13 cellular contexts compared by ENCODE assay signal in the genomic region with DNA sequence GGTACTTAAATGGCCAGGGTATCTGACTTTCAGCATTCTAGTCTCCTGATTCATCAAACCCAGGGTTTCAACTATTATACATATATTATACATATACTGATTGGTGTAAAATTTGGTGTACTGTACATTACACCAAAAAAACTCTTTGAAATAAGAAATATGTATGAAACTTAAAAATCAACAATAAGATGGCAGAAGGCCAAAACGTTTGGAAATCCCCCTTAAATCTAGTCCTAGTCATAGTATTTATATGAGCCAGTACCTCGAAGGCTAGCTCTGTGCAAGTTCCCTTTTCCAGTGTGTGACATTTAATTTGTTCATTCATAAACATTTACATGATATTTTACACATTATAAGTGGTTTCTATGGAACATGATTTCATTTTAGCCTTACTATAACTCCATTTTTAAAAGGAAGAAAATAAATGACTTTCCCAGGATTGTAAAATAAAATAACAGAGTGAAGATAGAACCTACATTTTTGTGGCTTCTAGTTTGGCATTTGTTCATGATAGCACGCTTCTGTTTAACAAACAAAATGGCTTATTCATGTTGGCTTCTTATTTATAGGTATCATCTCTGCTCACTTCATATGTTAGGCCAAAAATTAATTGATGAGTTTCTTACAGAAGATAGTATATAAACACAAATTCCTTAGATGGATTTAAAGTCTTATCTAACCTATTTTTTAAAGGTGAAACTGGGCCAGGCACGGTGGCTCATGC. TPM values are rescaled to one million over a fixed set of nuclear protein-coding genes. Genes with fewer than 3 reads are reported as not detected.
DNase-seq lines count a peak whose midpoint lies in the region; ATAC-seq and TF ChIP-seq lines count a peak whose summit lies in the region.
"Had no signal": no experiment of that assay in that cellular context is flagged by ENCODE, and none has a peak within 500 bp of the region (broad histone marks: within the 10 kb centered on the region; RNA-seq: fewer than 3 reads in every experiment).

No MANE protein-coding gene starts in this region.

- H2AFZ ChIP-seq in ACC112 (ENCODE audit: low read length, unreplicated experiment), result no peak overlapping the region

- H3K27ac Mint-ChIP-seq in glutamatergic neuron (ENCODE audit: unreplicated experiment), result no peak overlapping the region
- H3K27ac Mint-ChIP-seq: activated T-cell treated with anti-CD3 and anti-CD28 coated beads, Interleukin-2, amount 50 U/mL, for 24 hours; T-cell had no signal

- H3K9me3 Mint-ChIP-seq in glutamatergic neuron (ENCODE audit: unreplicated experiment), result no peaks in the 10 kb centered on the region
- H3K9me3 Mint-ChIP-seq: activated T-cell treated with anti-CD3 and anti-CD28 coated beads, Interleukin-2, amount 50 U/mL, for 24 hours; T-cell had no signal

- H3K36me3 Mint-ChIP-seq in glutamatergic neuron (ENCODE audit: unreplicated experiment), result no peaks in the 10 kb centered on the region
- H3K36me3 Mint-ChIP-seq: T-cell had no signal

- ATAC-seq in RWPE2 (ENCODE audit: low read depth) (peak; percentile 35; the same call in 1 of the 3 replicates), GM19023 (IDR thresholded peaks at IDR 0.05; ENCODE audit: unreplicated experiment) (no peak)
- ATAC-seq: T-cell had no signal

- H3K4me1 ChIP-seq in ACC112 (ENCODE audit: control insufficient read depth, insufficient read depth, low read length, unreplicated experiment) (peaks cover 27% of the 10 kb centered on the region), RWPE2 (ENCODE audit: insufficient read depth, poor library complexity, severe bottlenecking) (peaks cover 17% of the 10 kb centered on the region)

- H3K4me3 ChIP-seq in ACC112 (ENCODE audit: low read depth, low read length), result peak overlapping the region; percentile 22; the same call in 1 of the 2 replicates
- no peak overlapping the region for H3K4me3 ChIP-seq in RWPE2 (ENCODE audit: severe bottlenecking)
- H3K4me3 ChIP-seq in fibroblast of pulmonary artery (replicated peaks; ENCODE audit: low read depth, low read length), result no peak overlapping the region

- H3K4me3 Mint-ChIP-seq in glutamatergic neuron (ENCODE audit: unreplicated experiment), result no peak overlapping the region
- H3K4me3 Mint-ChIP-seq: activated T-cell treated with anti-CD3 and anti-CD28 coated beads, Interleukin-2, amount 50 U/mL, for 24 hours; T-cell had no signal

- no peaks in the 10 kb centered on the region for H3K4me1 Mint-ChIP-seq in glutamatergic neuron (ENCODE audit: low read depth, unreplicated experiment)

- H3K9me3 ChIP-seq in RWPE2 (ENCODE audit: severe bottlenecking), result no peaks in the 10 kb centered on the region

- no peaks in the 10 kb centered on the region for H3K27me3 Mint-ChIP-seq in glutamatergic neuron (ENCODE audit: unreplicated experiment)
- H3K27me3 Mint-ChIP-seq: activated T-cell treated with anti-CD3 and anti-CD28 coated beads, Interleukin-2, amount 50 U/mL, for 24 hours had no signal

- DNase-seq in GM20000 (ENCODE audit: low spot score) (peak; percentile 24), RWPE2 (ENCODE audit: low spot score) (no peak), fibroblast of pulmonary artery (ENCODE audit: low read depth) (peak; percentile 76), cerebellum (ENCODE audit: low spot score) (no peak), DMS114 treated with DMSO at 0.1 percent for 48 hours (lab: John Stamatoyannopoulos, UW; ENCODE audit: unreplicated experiment) (no peak), glutamatergic neuron (no peak)
- DNase-seq: activated T-cell treated with anti-CD3 and anti-CD28 coated beads, Interleukin-2, amount 50 U/mL, for 24 hours; DMS79 treated with DMSO at 0.1 percent for 48 hours; stimulated activated CD4-positive, alpha-beta T cell treated with anti-CD3 and anti-CD28 coated beads, Interleukin-2, amount 100 ng/mL, for 24 hours; T-cell had no signal

- H3K27ac ChIP-seq in ACC112 (ENCODE audit: low read depth, low read length) (peak overlapping the region; percentile 91), RWPE2 (ENCODE audit: poor library complexity, severe bottlenecking) (no peak overlapping the region)
- H3K27ac ChIP-seq: C4-2B had no signal

- no peaks in the 10 kb centered on the region for H3K79me2 ChIP-seq in ACC112 (ENCODE audit: control insufficient read depth, insufficient read depth, low read length, unreplicated experiment)

- H3K36me3 ChIP-seq in ACC112 (ENCODE audit: insufficient read depth, low read length) (no peaks in the 10 kb centered on the region), RWPE2 (ENCODE audit: low read depth) (no peaks in the 10 kb centered on the region)

- no peaks in the 10 kb centered on the region for H3K27me3 ChIP-seq in ACC112 (ENCODE audit: insufficient read depth, low read length)
- no peaks in the 10 kb centered on the region for H3K27me3 ChIP-seq in RWPE2 (ENCODE audit: insufficient read depth, poor library complexity, severe bottlenecking)

- TF ChIP-seq CTCF in GM20000 (IDR thresholded peaks at IDR 0.05; ENCODE audit: extremely low read depth, missing control alignments) (no peak), RWPE2 (IDR thresholded peaks at IDR 0.05; ENCODE audit: poor library complexity, severe bottlenecking) (no peak), fibroblast of pulmonary artery (IDR thresholded peaks at IDR 0.05; ENCODE audit: low read length, missing control alignments) (no peak), glutamatergic neuron (IDR thresholded peaks at IDR 0.05; ENCODE audit: partially characterized antibody, unreplicated experiment) (no peak)

RNA-seq across cellular contexts. Expression of gene ZNF281, which starts 18.8 kb away (rescaled TPM):
- total RNA-seq in cerebellum, result 32.2 TPM
- total RNA-seq in glutamatergic neuron (ENCODE audit: unreplicated experiment), result 32.2 TPM

Comparison
In these comparisons a context has a peak if more than half of its experiments do, and no peak if none do; other contexts are left out.
1. DNase-seq: peak in GM20000 (single experiment) and fibroblast of pulmonary artery (single experiment); none in RWPE2 (single experiment), cerebellum (single experiment), DMS114 treated with DMSO at 0.1 percent for 48 hours (single experiment) and glutamatergic neuron (single experiment).